22 cellular contexts compared by ENCODE assay signal in the genomic region with DNA sequence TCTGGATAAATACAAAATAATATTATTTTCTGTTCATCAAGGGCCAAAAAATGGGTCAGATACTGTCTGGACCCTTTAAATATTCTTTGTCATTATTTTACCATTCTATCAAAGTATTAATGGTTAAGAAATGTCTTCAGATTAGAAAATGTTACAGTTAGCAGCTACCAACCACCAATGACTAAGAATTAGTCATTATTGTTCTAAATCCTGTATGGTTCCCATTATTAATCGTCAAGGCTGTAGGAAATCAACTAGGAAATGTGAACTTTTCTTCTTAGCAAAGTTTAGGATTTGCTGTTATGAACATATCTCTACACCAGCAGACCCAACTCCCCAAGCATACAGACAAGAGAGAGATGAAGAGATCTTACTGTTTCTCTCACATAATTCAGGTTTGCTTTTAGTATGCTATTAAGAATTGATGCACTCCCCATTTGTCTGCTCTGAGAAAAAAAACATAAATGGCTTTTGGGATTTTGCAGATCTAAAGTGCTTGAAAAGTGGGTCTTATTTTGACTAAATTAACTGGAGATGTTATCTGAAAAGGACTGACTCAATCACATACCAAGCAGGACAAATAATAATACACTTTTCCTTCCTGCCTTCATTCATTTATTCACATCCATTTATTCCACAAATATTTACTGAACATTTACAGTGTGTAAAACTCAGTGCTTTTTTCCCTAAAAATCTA.
DNase-seq lines count a peak whose midpoint lies in the region; ATAC-seq and TF ChIP-seq lines count a peak whose summit lies in the region.
"Had no signal": no experiment of that assay in that cellular context is flagged by ENCODE, and none has a peak within 500 bp of the region (broad histone marks: within the 10 kb centered on the region; RNA-seq: fewer than 3 reads in every experiment).

No MANE protein-coding gene starts in this region.

- POLR2A ChIA-PET in activated CD4-positive, alpha-beta memory T cell treated with anti-CD3 and anti-CD28 coated beads for 36 hours (lab: Charles Lee): no interaction called here

- H3K27me3 ChIP-seq in kidney epithelial cell (ENCODE audit: control insufficient read depth, insufficient read depth, low read length): no peaks in the 10 kb centered on the region
- H3K27me3 ChIP-seq: BLaER1, gastroesophageal sphincter, thyroid gland had no signal

- DNase-seq in EH (ENCODE audit: low read depth) (peak; percentile 57), NCI-H226 (peak; percentile 40), choroid plexus epithelial cell (ENCODE audit: low read depth) (peak; percentile 28), kidney epithelial cell (ENCODE audit: low read depth) (peak; percentile 4), NCI-H2029 treated with DMSO at 0.1 percent for 48 hours (lab: John Stamatoyannopoulos, UW) (no peak), progenitor cell of endocrine pancreas (ENCODE audit: low spot score, unreplicated experiment) (no peak)
- no peak for DNase-seq in activated CD4-positive, alpha-beta memory T cell treated with anti-CD3 and anti-CD28 coated beads for 36 hours
- DNase-seq: activated CD4-positive, alpha-beta T cell treated with anti-CD3 and anti-CD28 coated beads for 4 hours; activated CD8-positive, alpha-beta memory T cell treated with anti-CD3 and anti-CD28 coated beads, Interleukin-2, amount 10 ng/mL, durations not matched to agents 7 days and 5 days; activated naive CD4-positive, alpha-beta T cell treated with anti-CD3 and anti-CD28 coated beads, Interleukin-2, amount 10 ng/mL, durations not matched to agents 7 days and 5 days; Caco-2; DMS79 treated with DMSO at 0.1 percent for 48 hours; islet precursor cell; posterior cingulate gyrus; stimulated activated naive CD8-positive, alpha-beta T cell treated with anti-CD3 and anti-CD28 coated beads, Interleukin-15, amount 100 ng/mL, for 72 hours; T-helper 17 cell; thyroid gland had no signal

- H3K4me3 Mint-ChIP-seq in progenitor cell of endocrine pancreas (ENCODE audit: low read depth): no peak overlapping the region
- H3K4me3 Mint-ChIP-seq in activated CD4-positive, alpha-beta memory T cell treated with anti-CD3 and anti-CD28 coated beads for 36 hours: no peak overlapping the region
- H3K4me3 Mint-ChIP-seq: activated CD8-positive, alpha-beta memory T cell treated with anti-CD3 and anti-CD28 coated beads, Interleukin-2, amount 10 ng/mL, durations not matched to agents 7 days and 5 days; activated naive CD4-positive, alpha-beta T cell treated with anti-CD3 and anti-CD28 coated beads, Interleukin-2, amount 10 ng/mL, durations not matched to agents 7 days and 5 days; central memory CD8-positive, alpha-beta T cell; stimulated activated naive CD8-positive, alpha-beta T cell treated with anti-CD3 and anti-CD28 coated beads, Interleukin-15, amount 100 ng/mL, for 72 hours; T-helper 17 cell had no signal

- no peaks in the 10 kb centered on the region for H3K4me1 Mint-ChIP-seq in progenitor cell of endocrine pancreas (ENCODE audit: low read depth)
- H3K4me1 Mint-ChIP-seq in activated CD4-positive, alpha-beta memory T cell treated with anti-CD3 and anti-CD28 coated beads for 36 hours (ENCODE audit: low read depth): no peaks in the 10 kb centered on the region
- H3K4me1 Mint-ChIP-seq: activated CD8-positive, alpha-beta memory T cell treated with anti-CD3 and anti-CD28 coated beads, Interleukin-2, amount 10 ng/mL, durations not matched to agents 7 days and 5 days; activated naive CD4-positive, alpha-beta T cell treated with anti-CD3 and anti-CD28 coated beads, Interleukin-2, amount 10 ng/mL, durations not matched to agents 7 days and 5 days; central memory CD8-positive, alpha-beta T cell; stimulated activated naive CD8-positive, alpha-beta T cell treated with anti-CD3 and anti-CD28 coated beads, Interleukin-15, amount 100 ng/mL, for 72 hours; T-helper 17 cell had no signal

- no peak overlapping the region for H3K27ac Mint-ChIP-seq in progenitor cell of endocrine pancreas
- H3K27ac Mint-ChIP-seq in activated CD4-positive, alpha-beta memory T cell treated with anti-CD3 and anti-CD28 coated beads for 36 hours: no peak overlapping the region
- H3K27ac Mint-ChIP-seq: activated CD8-positive, alpha-beta memory T cell treated with anti-CD3 and anti-CD28 coated beads, Interleukin-2, amount 10 ng/mL, durations not matched to agents 7 days and 5 days; activated naive CD4-positive, alpha-beta T cell treated with anti-CD3 and anti-CD28 coated beads, Interleukin-2, amount 10 ng/mL, durations not matched to agents 7 days and 5 days; stimulated activated naive CD8-positive, alpha-beta T cell treated with anti-CD3 and anti-CD28 coated beads, Interleukin-15, amount 100 ng/mL, for 72 hours; T-helper 17 cell had no signal

- peaks cover under 1% of the 10 kb centered on the region for H3K27me3 Mint-ChIP-seq in progenitor cell of endocrine pancreas
- peaks cover 3% of the 10 kb centered on the region for H3K27me3 Mint-ChIP-seq in activated CD4-positive, alpha-beta memory T cell treated with anti-CD3 and anti-CD28 coated beads for 36 hours
- H3K27me3 Mint-ChIP-seq: activated naive CD4-positive, alpha-beta T cell treated with anti-CD3 and anti-CD28 coated beads, Interleukin-2, amount 10 ng/mL, durations not matched to agents 7 days and 5 days had no signal

- H3K36me3 ChIP-seq in kidney epithelial cell (ENCODE audit: control insufficient read depth, insufficient read depth, low read length): no peaks in the 10 kb centered on the region
- H3K36me3 ChIP-seq: BLaER1, gastroesophageal sphincter, thyroid gland had no signal

- TF ChIP-seq CTCF in choroid plexus epithelial cell (conservative IDR thresholded peaks at IDR 0.05; ENCODE audit: low read depth, low read length) (no peak), kidney epithelial cell (IDR thresholded peaks at IDR 0.05; ENCODE audit: insufficient read depth, low read length, poor library complexity, severe bottlenecking) (no peak), progenitor cell of endocrine pancreas (IDR thresholded peaks at IDR 0.05; ENCODE audit: unreplicated experiment) (no peak)

- no peak for ATAC-seq in HG03159 (IDR thresholded peaks at IDR 0.05; ENCODE audit: unreplicated experiment)
- ATAC-seq: activated CD8-positive, alpha-beta memory T cell treated with anti-CD3 and anti-CD28 coated beads, Interleukin-2, amount 10 ng/mL, durations not matched to agents 7 days and 5 days; gastroesophageal sphincter; T-helper 17 cell had no signal

- H3K4me3 ChIP-seq in choroid plexus epithelial cell (ENCODE audit: low read depth, low read length): no peak overlapping the region
- H3K4me3 ChIP-seq in kidney epithelial cell (ENCODE audit: low read depth, low read length): no peak overlapping the region
- H3K4me3 ChIP-seq: BLaER1, gastroesophageal sphincter, lung, thyroid gland had no signal

- no peaks in the 10 kb centered on the region for H3K9me3 Mint-ChIP-seq in progenitor cell of endocrine pancreas (ENCODE audit: low read depth)
- no peaks in the 10 kb centered on the region for H3K9me3 Mint-ChIP-seq in activated CD4-positive, alpha-beta memory T cell treated with anti-CD3 and anti-CD28 coated beads for 36 hours
- H3K9me3 Mint-ChIP-seq: activated naive CD4-positive, alpha-beta T cell treated with anti-CD3 and anti-CD28 coated beads, Interleukin-2, amount 10 ng/mL, durations not matched to agents 7 days and 5 days; central memory CD8-positive, alpha-beta T cell; stimulated activated naive CD8-positive, alpha-beta T cell treated with anti-CD3 and anti-CD28 coated beads, Interleukin-15, amount 100 ng/mL, for 72 hours had no signal

- H3K36me3 Mint-ChIP-seq in progenitor cell of endocrine pancreas (ENCODE audit: insufficient read depth): no peaks in the 10 kb centered on the region
- no peaks in the 10 kb centered on the region for H3K36me3 Mint-ChIP-seq in activated CD4-positive, alpha-beta memory T cell treated with anti-CD3 and anti-CD28 coated beads for 36 hours
- H3K36me3 Mint-ChIP-seq: activated CD8-positive, alpha-beta memory T cell treated with anti-CD3 and anti-CD28 coated beads, Interleukin-2, amount 10 ng/mL, durations not matched to agents 7 days and 5 days; activated naive CD4-positive, alpha-beta T cell treated with anti-CD3 and anti-CD28 coated beads, Interleukin-2, amount 10 ng/mL, durations not matched to agents 7 days and 5 days had no signal

- intact Hi-C loops in activated CD4-positive, alpha-beta memory T cell treated with anti-CD3 and anti-CD28 coated beads for 36 hours (cut with micrococcal nuclease): no loop called here

- CTCF ChIA-PET in activated CD4-positive, alpha-beta memory T cell treated with anti-CD3 and anti-CD28 coated beads for 36 hours (lab: Charles Lee): no interaction called here

Comparison
In these comparisons a context has a peak if more than half of its experiments do, and no peak if none do; other contexts are left out.
1. DNase-seq: peak in EH (single experiment), NCI-H226 (single experiment), choroid plexus epithelial cell (single experiment) and kidney epithelial cell (single experiment); none in NCI-H2029 treated with DMSO at 0.1 percent for 48 hours (single experiment), progenitor cell of endocrine pancreas (single experiment) and activated CD4-positive, alpha-beta memory T cell treated with anti-CD3 and anti-CD28 coated beads for 36 hours (single experiment).